7 cellular contexts compared by ENCODE assay signal in the genomic region with DNA sequence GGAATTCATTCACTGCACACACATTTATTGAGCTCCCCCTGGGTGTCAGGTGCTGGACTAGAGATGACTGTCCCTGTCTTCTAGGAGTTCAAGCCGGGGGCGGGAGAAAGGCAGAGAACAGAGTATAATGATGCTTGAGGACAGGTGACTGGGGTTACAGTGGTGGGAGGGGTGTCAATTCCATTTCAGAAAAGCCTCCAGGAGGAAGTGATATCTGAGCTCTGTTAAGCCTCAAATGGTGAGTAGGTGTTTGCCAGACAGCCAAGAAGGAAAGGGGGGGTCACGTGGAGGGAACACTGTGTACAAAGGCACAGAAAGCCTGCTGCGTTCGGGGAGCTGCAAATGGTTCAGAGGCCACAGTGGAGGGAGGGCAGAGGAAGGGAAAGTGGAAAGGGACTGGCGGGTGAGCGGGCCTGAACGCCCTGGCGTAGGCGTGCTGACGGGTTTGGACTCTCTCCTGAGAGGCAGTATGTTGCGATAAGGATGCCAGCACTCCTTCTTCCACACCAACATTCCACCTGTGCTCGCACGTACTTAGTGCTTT. TPM values are rescaled to one million over a fixed set of nuclear protein-coding genes. Genes with fewer than 3 reads are reported as not detected.
A peak's percentile ranks its signal among the peaks of the same experiment; 100 is the strongest.
DNase-seq lines count a peak whose midpoint lies in the region; TF ChIP-seq lines count a peak whose summit lies in the region.

No MANE protein-coding gene starts in this region.

- CTCF ChIA-PET in HEK293T (lab: Yijun Ruan, JAX), result interaction anchor here (0.6 to 1.5 kb wide), 4 partner anchors 8 to 255 kb away, joined by 3 to 5 read pairs (median 4); no protein-coding TSS in a partner anchor

- WGBS in spleen, 5 donors, result 18 to 35% (median 21%) methylated on average over 14 of the region's 14 CpGs

- peak overlapping the region in 1 of 4 donors; percentile 65 for H3K27ac ChIP-seq in Peyer's patch
- no peak overlapping the region for H3K27ac ChIP-seq in cardiac muscle cell
- no peak overlapping the region for H3K27ac ChIP-seq in spleen

- no peaks in the 10 kb centered on the region for H3K27me3 ChIP-seq in Peyer's patch
- H3K27me3 ChIP-seq in cardiac muscle cell, result peaks cover 7% of the 10 kb centered on the region
- peaks cover 0 to 53% (median 0%) of the 10 kb centered on the region in 7 donors for H3K27me3 ChIP-seq in spleen (replicated peaks in 1 of 7)

- TF ChIP-seq EP300 in Ishikawa (IDR thresholded peaks at IDR 0.05; ENCODE audit: borderline replicate concordance), result no peak

- H3K36me3 ChIP-seq in Peyer's patch, result no peaks in the 10 kb centered on the region
- no peaks in the 10 kb centered on the region for H3K36me3 ChIP-seq in cardiac muscle cell
- H3K36me3 ChIP-seq in spleen, result no peaks in the 10 kb centered on the region

- no peak overlapping the region for H3K4me3 ChIP-seq in Peyer's patch
- H3K4me3 ChIP-seq in cardiac muscle cell, result no peak overlapping the region
- no peak overlapping the region for H3K4me3 ChIP-seq in spleen

- intact Hi-C loops in spleen (cut with DNase I; ENCODE audit: low total_unique reads), result loop anchor here (5.0 kb wide), 2 partner anchors 221 to 431 kb away; partner anchors contain the start of genes DLX3 and KAT7

- H3K9me3 ChIP-seq in Peyer's patch (no peaks in the 10 kb centered on the region), cardiac muscle cell (ENCODE audit: low read depth) (no peaks in the 10 kb centered on the region), spleen (no peaks in the 10 kb centered on the region)

- TF ChIP-seq POLR2A in Peyer's patch (IDR thresholded peaks at IDR 0.05), result no peak
- TF ChIP-seq POLR2A in spleen (IDR thresholded peaks at IDR 0.05), result no peak

- TF ChIP-seq RAD21 in Ishikawa (IDR thresholded peaks at IDR 0.05; ENCODE audit: low read depth), result no peak

- peak; percentile 40 to 61 (median 57) for DNase-seq in Peyer's patch
- peak; percentile 58 to 74 for DNase-seq in cardiac muscle cell (ENCODE audit: low read depth in 1 of 2, low spot score in 1 of 2)
- peak; percentile 58 for DNase-seq in spleen
- no peak for DNase-seq in HEK293T (ENCODE audit: extremely low spot score)
- no peak for DNase-seq in stimulated activated CD4-positive, alpha-beta T cell treated with anti-CD3 and anti-CD28 coated beads, Interleukin-12 subunit alpha, Interleukin-12 subunit beta, amount 100 ng/mL, for 4 hours
- DNase-seq in germinal center (ENCODE audit: low spot score), result no peak

- TF ChIP-seq CTCF in Peyer's patch (IDR thresholded peaks at IDR 0.05), result no peak
- TF ChIP-seq CTCF in cardiac muscle cell (IDR thresholded peaks at IDR 0.05; ENCODE audit: low read depth, low read length), result no peak
- TF ChIP-seq CTCF in spleen (IDR thresholded peaks at IDR 0.05 in 8 of 11, conservative IDR thresholded peaks at IDR 0.05 in 3 of 11), result no peak

- POLR2A ChIA-PET in HEK293T (lab: Yijun Ruan, JAX), result interaction anchor here (1.2 kb wide), 1 partner anchor 132 kb away, joined by 3 read pairs; no protein-coding TSS in a partner anchor

- H3K4me1 ChIP-seq in Peyer's patch (peaks cover 0 to 27% (median 3%) of the 10 kb centered on the region in 4 donors), cardiac muscle cell (ENCODE audit: low read depth) (no peaks in the 10 kb centered on the region), spleen (peaks cover 3 to 44% (median 19%) of the 10 kb centered on the region in 6 donors)

TF ChIP-seq in Ishikawa, 13 proteins besides CTCF, POLR2A, EP300 and RAD21:
- TF ChIP-seq, protein P1, sequence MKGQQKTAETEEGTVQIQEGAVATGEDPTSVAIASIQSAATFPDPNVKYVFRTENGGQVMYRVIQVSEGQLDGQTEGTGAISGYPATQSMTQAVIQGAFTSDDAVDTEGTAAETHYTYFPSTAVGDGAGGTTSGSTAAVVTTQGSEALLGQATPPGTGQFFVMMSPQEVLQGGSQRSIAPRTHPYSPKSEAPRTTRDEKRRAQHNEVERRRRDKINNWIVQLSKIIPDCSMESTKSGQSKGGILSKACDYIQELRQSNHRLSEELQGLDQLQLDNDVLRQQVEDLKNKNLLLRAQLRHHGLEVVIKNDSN (IDR thresholded peaks at IDR 0.05), result peak; percentile 91
- TF ChIP-seq EGR1 (IDR thresholded peaks at IDR 0.05) (peak; percentile 54), MAX (IDR thresholded peaks at IDR 0.05) (peak; percentile 68), YY1 (IDR thresholded peaks at IDR 0.05; ENCODE audit: low read depth) (no peak), TCF12 (IDR thresholded peaks at IDR 0.05; ENCODE audit: low read depth) (no peak)

TF ChIP-seq in HEK293T, 16 proteins besides CTCF, POLR2A, EP300 and RAD21:
- no peak for TF ChIP-seq BHLHE40 (IDR thresholded peaks at IDR 0.05; ENCODE audit: borderline replicate concordance)
- TF ChIP-seq LEF1 (IDR thresholded peaks at IDR 0.05; ENCODE audit: borderline replicate concordance), result no peak
- TF ChIP-seq, protein P2, sequence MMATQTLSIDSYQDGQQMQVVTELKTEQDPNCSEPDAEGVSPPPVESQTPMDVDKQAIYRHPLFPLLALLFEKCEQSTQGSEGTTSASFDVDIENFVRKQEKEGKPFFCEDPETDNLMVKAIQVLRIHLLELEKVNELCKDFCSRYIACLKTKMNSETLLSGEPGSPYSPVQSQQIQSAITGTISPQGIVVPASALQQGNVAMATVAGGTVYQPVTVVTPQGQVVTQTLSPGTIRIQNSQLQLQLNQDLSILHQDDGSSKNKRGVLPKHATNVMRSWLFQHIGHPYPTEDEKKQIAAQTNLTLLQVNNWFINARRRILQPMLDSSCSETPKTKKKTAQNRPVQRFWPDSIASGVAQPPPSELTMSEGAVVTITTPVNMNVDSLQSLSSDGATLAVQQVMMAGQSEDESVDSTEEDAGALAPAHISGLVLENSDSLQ (IDR thresholded peaks at IDR 0.05), result no peak
- TF ChIP-seq TARDBP (IDR thresholded peaks at IDR 0.05), result no peak
- TF ChIP-seq SUZ12 (IDR thresholded peaks at IDR 0.05), result no peak
- TF ChIP-seq CTBP1 (IDR thresholded peaks at IDR 0.05; ENCODE audit: borderline replicate concordance), result no peak
- TF ChIP-seq L3MBTL2 (conservative IDR thresholded peaks at IDR 0.05), result no peak
- no peak for TF ChIP-seq FOXA1 (IDR thresholded peaks at IDR 0.05)
- TF ChIP-seq ZNF384 (IDR thresholded peaks at IDR 0.05), result no peak
- TF ChIP-seq ELF4 (IDR thresholded peaks at IDR 0.05), result no peak
- no peak for TF ChIP-seq SP1 (IDR thresholded peaks at IDR 0.05)
- no peak for TF ChIP-seq HDGF (IDR thresholded peaks at IDR 0.05; ENCODE audit: borderline replicate concordance)
- no peak for TF ChIP-seq ARNT (IDR thresholded peaks at IDR 0.05)
- TF ChIP-seq FOXM1 (IDR thresholded peaks at IDR 0.05; ENCODE audit: borderline replicate concordance), result no peak
- TF ChIP-seq FOXK2 (IDR thresholded peaks at IDR 0.05), result no peak
TF ChIP-seq in HEK293T: peak in this region for 0.

RNA-seq across cellular contexts. Expression of gene NXPH3, which starts 9.7 kb away (rescaled TPM):
- total RNA-seq in Peyer's patch (1 to 10 TPM in 1 of 4 donors, under 1 TPM in 2, not detected in 1; 0.83 to 2.1 (median 0.94) TPM), cardiac muscle cell (8.1 and 9.0 TPM in 2 replicates), spleen (1 to 10 TPM in 5 of 7 donors, under 1 TPM in 2; 0.37 to 3.3 (median 2.0) TPM)
- polyA plus RNA-seq in cardiac muscle cell (2.1 and 3.4 TPM in 2 replicates), spleen (under 1 TPM; 0.37 to 0.48 (median 0.38) TPM)

Comparison
In these comparisons a context has a peak if more than half of its experiments do, and no peak if none do; other contexts are left out.
1. DNase-seq: peak in Peyer's patch (3 of 3), cardiac muscle cell (2 of 2) and spleen (single experiment); none in HEK293T (single experiment), stimulated activated CD4-positive, alpha-beta T cell treated with anti-CD3 and anti-CD28 coated beads, Interleukin-12 subunit alpha, Interleukin-12 subunit beta, amount 100 ng/mL, for 4 hours (single experiment) and germinal center (single experiment).